ENCODE assay signal across 14 cellular contexts in genomic region chr1:172054172-172054571, GRCh38.
"Had no signal": no experiment of that assay in that cellular context is flagged by ENCODE, and none has a peak within 500 bp of the region (broad histone marks: within the 10 kb centered on the region; RNA-seq: fewer than 3 reads in every experiment).

No MANE protein-coding gene starts in this region.

- H3K9me3 Mint-ChIP-seq: activated CD4-positive, alpha-beta memory T cell treated with anti-CD3 and anti-CD28 coated beads, Interleukin-2, amount 10 ng/mL, durations not matched to agents 7 days and 5 days; activated T-cell treated with anti-CD3 and anti-CD28 coated beads, Interleukin-2, amount 50 U/mL, for 72 hours had no signal

- DNase-seq: activated CD4-positive, alpha-beta memory T cell treated with anti-CD3 and anti-CD28 coated beads, Interleukin-2, amount 10 ng/mL, durations not matched to agents 7 days and 5 days; activated CD4-positive, alpha-beta T cell treated with anti-CD3 and anti-CD28 coated beads for 1 hour; activated CD8-positive, alpha-beta memory T cell treated with anti-CD3 and anti-CD28 coated beads, Interleukin-2, amount 50 U/mL, for 4 hours; activated gamma-delta T cell treated with Interleukin-2 at 50 U/mL for 16 hours; activated naive CD8-positive, alpha-beta T cell treated with anti-CD3 and anti-CD28 coated beads for 36 hours; activated T-cell treated with anti-CD3 and anti-CD28 coated beads, Interleukin-2, amount 50 U/mL, for 72 hours; aorta; midbrain; naive B cell; retina; stimulated activated CD4-positive, alpha-beta T cell treated with anti-CD3 and anti-CD28 coated beads, Interleukin-4, amount 100 ng/mL, for 4 hours; stomach had no signal

- H3K27me3 ChIP-seq: stomach had no signal

- ATAC-seq: activated T-cell treated with anti-CD3 and anti-CD28 coated beads, Interleukin-2, amount 50 U/mL, for 72 hours had no signal

- H3K27me3 Mint-ChIP-seq: activated CD4-positive, alpha-beta memory T cell treated with anti-CD3 and anti-CD28 coated beads, Interleukin-2, amount 10 ng/mL, durations not matched to agents 7 days and 5 days; activated naive CD8-positive, alpha-beta T cell treated with anti-CD3 and anti-CD28 coated beads for 36 hours; naive B cell had no signal

- H3K4me1 Mint-ChIP-seq: activated CD4-positive, alpha-beta memory T cell treated with anti-CD3 and anti-CD28 coated beads, Interleukin-2, amount 10 ng/mL, durations not matched to agents 7 days and 5 days; activated naive CD8-positive, alpha-beta T cell treated with anti-CD3 and anti-CD28 coated beads for 36 hours; naive B cell had no signal

- H3K36me3 Mint-ChIP-seq: activated naive CD8-positive, alpha-beta T cell treated with anti-CD3 and anti-CD28 coated beads for 36 hours; naive B cell had no signal

- H3K4me1 ChIP-seq: stomach had no signal

- H3K9me3 ChIP-seq: stomach, thoracic aorta had no signal

- H3K27ac Mint-ChIP-seq: activated CD4-positive, alpha-beta memory T cell treated with anti-CD3 and anti-CD28 coated beads, Interleukin-2, amount 10 ng/mL, durations not matched to agents 7 days and 5 days; activated naive CD8-positive, alpha-beta T cell treated with anti-CD3 and anti-CD28 coated beads for 36 hours; activated T-cell treated with anti-CD3 and anti-CD28 coated beads, Interleukin-2, amount 50 U/mL, for 72 hours; naive B cell had no signal

- H3K36me3 ChIP-seq: stomach, thoracic aorta had no signal

- H3K27ac ChIP-seq: skin epidermis, stomach, thoracic aorta had no signal

- H3K4me3 ChIP-seq: skin epidermis, stomach, thoracic aorta had no signal

- H3K4me3 Mint-ChIP-seq: activated CD4-positive, alpha-beta memory T cell treated with anti-CD3 and anti-CD28 coated beads, Interleukin-2, amount 10 ng/mL, durations not matched to agents 7 days and 5 days; activated naive CD8-positive, alpha-beta T cell treated with anti-CD3 and anti-CD28 coated beads for 36 hours; activated T-cell treated with anti-CD3 and anti-CD28 coated beads, Interleukin-2, amount 50 U/mL, for 72 hours; naive B cell had no signal
